Comparison of ENCODE assay signal across 1 cellular context in the genomic region with DNA sequence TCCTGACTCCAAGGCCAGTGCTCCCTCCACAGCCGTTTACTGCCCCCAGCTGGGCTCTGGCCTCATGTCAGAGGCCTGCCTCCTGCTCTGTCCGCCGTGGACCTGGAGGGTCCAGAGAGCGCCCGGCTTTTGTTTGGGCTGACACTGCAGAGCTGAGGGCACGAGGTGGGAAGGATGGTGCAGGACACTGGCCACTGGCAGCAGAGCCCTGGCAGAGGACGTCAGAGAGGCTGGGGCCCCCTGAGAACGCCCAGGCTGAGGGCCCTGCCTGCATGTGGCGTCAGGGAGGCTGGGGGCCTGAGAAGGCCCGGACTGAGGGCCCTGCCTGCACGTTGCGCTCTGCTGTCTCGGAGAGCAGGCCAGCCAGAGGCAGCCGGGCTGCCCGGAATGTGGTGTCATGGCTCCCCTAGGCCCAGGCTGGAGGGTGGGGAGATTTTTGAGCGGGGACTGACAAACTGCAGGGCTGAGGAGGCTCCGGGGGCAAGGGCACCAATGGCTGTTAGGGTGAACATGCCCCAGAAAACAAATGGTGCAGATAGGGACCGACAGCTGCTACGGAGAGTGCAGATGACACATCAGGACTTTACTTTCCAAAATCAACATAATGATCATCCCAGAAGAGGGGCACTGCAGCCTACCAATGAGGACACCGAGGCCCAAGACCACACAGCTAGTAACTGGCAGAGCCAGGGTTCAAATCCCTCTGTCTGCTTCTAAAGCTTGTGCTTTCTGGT.
TF ChIP-seq lines count a peak whose summit lies in the region.

No MANE protein-coding gene starts in this region.

TF ChIP-seq in GM12878, 131 proteins besides CTCF, POLR2A, EP300 and RAD21:
- TF ChIP-seq CHD1 (IDR thresholded peaks at IDR 0.05; ENCODE audit: low read depth, low read length) (no peak), BACH1 (IDR thresholded peaks at IDR 0.05; ENCODE audit: borderline replicate concordance) (no peak), SPI1 (IDR thresholded peaks at IDR 0.05; ENCODE audit: borderline replicate concordance, insufficient read depth, low read depth, low read length) (no peak), STAT1 (conservative IDR thresholded peaks at IDR 0.05) (no peak), LARP7 (IDR thresholded peaks at IDR 0.05) (no peak), ZSCAN29 (IDR thresholded peaks at IDR 0.05) (no peak), POLR2AphosphoS2 (IDR thresholded peaks at IDR 0.05; ENCODE audit: low read depth, low read length) (no peak), RB1 (IDR thresholded peaks at IDR 0.05; ENCODE audit: borderline replicate concordance) (no peak), ZZZ3 (IDR thresholded peaks at IDR 0.05; ENCODE audit: control insufficient read depth, insufficient read length, low read depth) (no peak), TCF7 (IDR thresholded peaks at IDR 0.05; ENCODE audit: borderline replicate concordance) (no peak), JUNB (IDR thresholded peaks at IDR 0.05) (no peak)
- TF ChIP-seq, protein P1, sequence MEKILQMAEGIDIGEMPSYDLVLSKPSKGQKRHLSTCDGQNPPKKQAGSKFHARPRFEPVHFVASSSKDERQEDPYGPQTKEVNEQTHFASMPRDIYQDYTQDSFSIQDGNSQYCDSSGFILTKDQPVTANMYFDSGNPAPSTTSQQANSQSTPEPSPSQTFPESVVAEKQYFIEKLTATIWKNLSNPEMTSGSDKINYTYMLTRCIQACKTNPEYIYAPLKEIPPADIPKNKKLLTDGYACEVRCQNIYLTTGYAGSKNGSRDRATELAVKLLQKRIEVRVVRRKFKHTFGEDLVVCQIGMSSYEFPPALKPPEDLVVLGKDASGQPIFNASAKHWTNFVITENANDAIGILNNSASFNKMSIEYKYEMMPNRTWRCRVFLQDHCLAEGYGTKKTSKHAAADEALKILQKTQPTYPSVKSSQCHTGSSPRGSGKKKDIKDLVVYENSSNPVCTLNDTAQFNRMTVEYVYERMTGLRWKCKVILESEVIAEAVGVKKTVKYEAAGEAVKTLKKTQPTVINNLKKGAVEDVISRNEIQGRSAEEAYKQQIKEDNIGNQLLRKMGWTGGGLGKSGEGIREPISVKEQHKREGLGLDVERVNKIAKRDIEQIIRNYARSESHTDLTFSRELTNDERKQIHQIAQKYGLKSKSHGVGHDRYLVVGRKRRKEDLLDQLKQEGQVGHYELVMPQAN (conservative IDR thresholded peaks at IDR 0.05) = no peak
- TF ChIP-seq, protein P2, sequence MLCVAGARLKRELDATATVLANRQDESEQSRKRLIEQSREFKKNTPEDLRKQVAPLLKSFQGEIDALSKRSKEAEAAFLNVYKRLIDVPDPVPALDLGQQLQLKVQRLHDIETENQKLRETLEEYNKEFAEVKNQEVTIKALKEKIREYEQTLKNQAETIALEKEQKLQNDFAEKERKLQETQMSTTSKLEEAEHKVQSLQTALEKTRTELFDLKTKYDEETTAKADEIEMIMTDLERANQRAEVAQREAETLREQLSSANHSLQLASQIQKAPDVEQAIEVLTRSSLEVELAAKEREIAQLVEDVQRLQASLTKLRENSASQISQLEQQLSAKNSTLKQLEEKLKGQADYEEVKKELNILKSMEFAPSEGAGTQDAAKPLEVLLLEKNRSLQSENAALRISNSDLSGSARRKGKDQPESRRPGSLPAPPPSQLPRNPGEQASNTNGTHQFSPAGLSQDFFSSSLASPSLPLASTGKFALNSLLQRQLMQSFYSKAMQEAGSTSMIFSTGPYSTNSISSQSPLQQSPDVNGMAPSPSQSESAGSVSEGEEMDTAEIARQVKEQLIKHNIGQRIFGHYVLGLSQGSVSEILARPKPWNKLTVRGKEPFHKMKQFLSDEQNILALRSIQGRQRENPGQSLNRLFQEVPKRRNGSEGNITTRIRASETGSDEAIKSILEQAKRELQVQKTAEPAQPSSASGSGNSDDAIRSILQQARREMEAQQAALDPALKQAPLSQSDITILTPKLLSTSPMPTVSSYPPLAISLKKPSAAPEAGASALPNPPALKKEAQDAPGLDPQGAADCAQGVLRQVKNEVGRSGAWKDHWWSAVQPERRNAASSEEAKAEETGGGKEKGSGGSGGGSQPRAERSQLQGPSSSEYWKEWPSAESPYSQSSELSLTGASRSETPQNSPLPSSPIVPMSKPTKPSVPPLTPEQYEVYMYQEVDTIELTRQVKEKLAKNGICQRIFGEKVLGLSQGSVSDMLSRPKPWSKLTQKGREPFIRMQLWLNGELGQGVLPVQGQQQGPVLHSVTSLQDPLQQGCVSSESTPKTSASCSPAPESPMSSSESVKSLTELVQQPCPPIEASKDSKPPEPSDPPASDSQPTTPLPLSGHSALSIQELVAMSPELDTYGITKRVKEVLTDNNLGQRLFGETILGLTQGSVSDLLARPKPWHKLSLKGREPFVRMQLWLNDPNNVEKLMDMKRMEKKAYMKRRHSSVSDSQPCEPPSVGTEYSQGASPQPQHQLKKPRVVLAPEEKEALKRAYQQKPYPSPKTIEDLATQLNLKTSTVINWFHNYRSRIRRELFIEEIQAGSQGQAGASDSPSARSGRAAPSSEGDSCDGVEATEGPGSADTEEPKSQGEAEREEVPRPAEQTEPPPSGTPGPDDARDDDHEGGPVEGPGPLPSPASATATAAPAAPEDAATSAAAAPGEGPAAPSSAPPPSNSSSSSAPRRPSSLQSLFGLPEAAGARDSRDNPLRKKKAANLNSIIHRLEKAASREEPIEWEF (IDR thresholded peaks at IDR 0.05; ENCODE audit: insufficient replicate concordance, low read depth, low read length) = no peak
- TF ChIP-seq, protein P3, sequence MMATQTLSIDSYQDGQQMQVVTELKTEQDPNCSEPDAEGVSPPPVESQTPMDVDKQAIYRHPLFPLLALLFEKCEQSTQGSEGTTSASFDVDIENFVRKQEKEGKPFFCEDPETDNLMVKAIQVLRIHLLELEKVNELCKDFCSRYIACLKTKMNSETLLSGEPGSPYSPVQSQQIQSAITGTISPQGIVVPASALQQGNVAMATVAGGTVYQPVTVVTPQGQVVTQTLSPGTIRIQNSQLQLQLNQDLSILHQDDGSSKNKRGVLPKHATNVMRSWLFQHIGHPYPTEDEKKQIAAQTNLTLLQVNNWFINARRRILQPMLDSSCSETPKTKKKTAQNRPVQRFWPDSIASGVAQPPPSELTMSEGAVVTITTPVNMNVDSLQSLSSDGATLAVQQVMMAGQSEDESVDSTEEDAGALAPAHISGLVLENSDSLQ (IDR thresholded peaks at IDR 0.05) = no peak
- TF ChIP-seq, protein P4, sequence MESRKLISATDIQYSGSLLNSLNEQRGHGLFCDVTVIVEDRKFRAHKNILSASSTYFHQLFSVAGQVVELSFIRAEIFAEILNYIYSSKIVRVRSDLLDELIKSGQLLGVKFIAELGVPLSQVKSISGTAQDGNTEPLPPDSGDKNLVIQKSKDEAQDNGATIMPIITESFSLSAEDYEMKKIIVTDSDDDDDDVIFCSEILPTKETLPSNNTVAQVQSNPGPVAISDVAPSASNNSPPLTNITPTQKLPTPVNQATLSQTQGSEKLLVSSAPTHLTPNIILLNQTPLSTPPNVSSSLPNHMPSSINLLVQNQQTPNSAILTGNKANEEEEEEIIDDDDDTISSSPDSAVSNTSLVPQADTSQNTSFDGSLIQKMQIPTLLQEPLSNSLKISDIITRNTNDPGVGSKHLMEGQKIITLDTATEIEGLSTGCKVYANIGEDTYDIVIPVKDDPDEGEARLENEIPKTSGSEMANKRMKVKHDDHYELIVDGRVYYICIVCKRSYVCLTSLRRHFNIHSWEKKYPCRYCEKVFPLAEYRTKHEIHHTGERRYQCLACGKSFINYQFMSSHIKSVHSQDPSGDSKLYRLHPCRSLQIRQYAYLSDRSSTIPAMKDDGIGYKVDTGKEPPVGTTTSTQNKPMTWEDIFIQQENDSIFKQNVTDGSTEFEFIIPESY (IDR thresholded peaks at IDR 0.05) = no peak
- TF ChIP-seq, protein P5, sequence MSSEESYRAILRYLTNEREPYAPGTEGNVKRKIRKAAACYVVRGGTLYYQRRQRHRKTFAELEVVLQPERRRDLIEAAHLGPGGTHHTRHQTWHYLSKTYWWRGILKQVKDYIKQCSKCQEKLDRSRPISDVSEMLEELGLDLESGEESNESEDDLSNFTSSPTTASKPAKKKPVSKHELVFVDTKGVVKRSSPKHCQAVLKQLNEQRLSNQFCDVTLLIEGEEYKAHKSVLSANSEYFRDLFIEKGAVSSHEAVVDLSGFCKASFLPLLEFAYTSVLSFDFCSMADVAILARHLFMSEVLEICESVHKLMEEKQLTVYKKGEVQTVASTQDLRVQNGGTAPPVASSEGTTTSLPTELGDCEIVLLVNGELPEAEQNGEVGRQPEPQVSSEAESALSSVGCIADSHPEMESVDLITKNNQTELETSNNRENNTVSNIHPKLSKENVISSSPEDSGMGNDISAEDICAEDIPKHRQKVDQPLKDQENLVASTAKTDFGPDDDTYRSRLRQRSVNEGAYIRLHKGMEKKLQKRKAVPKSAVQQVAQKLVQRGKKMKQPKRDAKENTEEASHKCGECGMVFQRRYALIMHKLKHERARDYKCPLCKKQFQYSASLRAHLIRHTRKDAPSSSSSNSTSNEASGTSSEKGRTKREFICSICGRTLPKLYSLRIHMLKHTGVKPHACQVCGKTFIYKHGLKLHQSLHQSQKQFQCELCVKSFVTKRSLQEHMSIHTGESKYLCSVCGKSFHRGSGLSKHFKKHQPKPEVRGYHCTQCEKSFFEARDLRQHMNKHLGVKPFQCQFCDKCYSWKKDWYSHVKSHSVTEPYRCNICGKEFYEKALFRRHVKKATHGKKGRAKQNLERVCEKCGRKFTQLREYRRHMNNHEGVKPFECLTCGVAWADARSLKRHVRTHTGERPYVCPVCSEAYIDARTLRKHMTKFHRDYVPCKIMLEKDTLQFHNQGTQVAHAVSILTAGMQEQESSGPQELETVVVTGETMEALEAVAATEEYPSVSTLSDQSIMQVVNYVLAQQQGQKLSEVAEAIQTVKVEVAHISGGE (CRISPR knock-in tag; IDR thresholded peaks at IDR 0.05) = no peak
